Comparison of ENCODE assay signal across 3 cellular contexts in genomic region chr22:45735273-45735672, GRCh38.
"Had no signal": no experiment of that assay in that cellular context is flagged by ENCODE, and none has a peak within 500 bp of the region (broad histone marks: within the 10 kb centered on the region; RNA-seq: fewer than 3 reads in every experiment).

No MANE protein-coding gene starts in this region.

- ATAC-seq: GM12878 had no signal

- H3K4me3 ChIP-seq: GM12878 had no signal

- DNase-seq: GDM1, GF-D8 had no signal
